Comparison of ENCODE assay signal across 26 cellular contexts in genomic region chr2:106168657-106169056, GRCh38. TPM values are rescaled to one million over a fixed set of nuclear protein-coding genes. Genes with fewer than 3 reads are reported as not detected.
DNase-seq lines count a peak whose midpoint lies in the region; ATAC-seq and TF ChIP-seq lines count a peak whose summit lies in the region.
"Had no signal": no experiment of that assay in that cellular context is flagged by ENCODE, and none has a peak within 500 bp of the region (broad histone marks: within the 10 kb centered on the region; RNA-seq: fewer than 3 reads in every experiment).

No MANE protein-coding gene starts in this region.

- peak overlapping the region; percentile 37 for H3K27ac Mint-ChIP-seq in activated T-cell treated with anti-CD3 and anti-CD28 coated beads, Interleukin-2, amount 50 U/mL, for 72 hours
- H3K27ac Mint-ChIP-seq in activated B cell treated with CpG ODN at 0.5 μM for 24 hours (peak overlapping the region; percentile 68), progenitor cell of endocrine pancreas (peak overlapping the region; percentile 85)
- H3K27ac Mint-ChIP-seq: activated CD4-positive, alpha-beta T cell treated with anti-CD3 and anti-CD28 coated beads, Interleukin-2, amount 10 ng/mL, durations not matched to agents 7 days and 5 days; GM23338; HFFc6; T-helper 2 cell treated with Interferon-gamma antibody and Interleukin-4, amounts not matched to agents 5 μg/mL and 100 μg/mL, for 36 hours had no signal

- intact Hi-C loops in activated B cell treated with CpG ODN at 0.5 μM for 24 hours (cut with micrococcal nuclease): no loop called here

- POLR2A ChIA-PET in activated B cell treated with CpG ODN at 0.5 μM for 24 hours (lab: Charles Lee): no interaction called here

- H3K4me1 ChIP-seq in foreskin keratinocyte: no peaks in the 10 kb centered on the region
- H3K4me1 ChIP-seq: psoas muscle, suprapubic skin had no signal

- TF ChIP-seq CTCF in activated B cell treated with CpG ODN at 0.5 μM for 24 hours (IDR thresholded peaks at IDR 0.05) (no peak), progenitor cell of endocrine pancreas (IDR thresholded peaks at IDR 0.05; ENCODE audit: unreplicated experiment) (no peak), foreskin keratinocyte (conservative IDR thresholded peaks at IDR 0.05) (no peak)

- H3K27ac ChIP-seq in foreskin keratinocyte: no peak overlapping the region
- H3K27ac ChIP-seq: A549, hepatocyte, psoas muscle, SK-N-MC, suprapubic skin, WERI-Rb-1 had no signal

- H3K36me3 Mint-ChIP-seq in activated T-cell treated with anti-CD3 and anti-CD28 coated beads, Interleukin-2, amount 50 U/mL, for 72 hours (ENCODE audit: insufficient read depth in 2 of 2): peaks cover 0 to 2% of the 10 kb centered on the region in 2 donors
- no peaks in the 10 kb centered on the region for H3K36me3 Mint-ChIP-seq in activated B cell treated with CpG ODN at 0.5 μM for 24 hours (ENCODE audit: low read depth)
- H3K36me3 Mint-ChIP-seq in progenitor cell of endocrine pancreas (ENCODE audit: insufficient read depth): no peaks in the 10 kb centered on the region

- H3K4me3 Mint-ChIP-seq in activated T-cell treated with anti-CD3 and anti-CD28 coated beads, Interleukin-2, amount 50 U/mL, for 72 hours: no peak overlapping the region
- no peak overlapping the region for H3K4me3 Mint-ChIP-seq in activated B cell treated with CpG ODN at 0.5 μM for 24 hours
- H3K4me3 Mint-ChIP-seq in progenitor cell of endocrine pancreas (ENCODE audit: low read depth): no peak overlapping the region
- H3K4me3 Mint-ChIP-seq: activated CD4-positive, alpha-beta T cell treated with anti-CD3 and anti-CD28 coated beads, Interleukin-2, amount 10 ng/mL, durations not matched to agents 7 days and 5 days; effector memory CD8-positive, alpha-beta T cell; GM23338; HFFc6; T-helper 2 cell treated with Interferon-gamma antibody and Interleukin-4, amounts not matched to agents 5 μg/mL and 100 μg/mL, for 36 hours had no signal

- peaks cover 56% of the 10 kb centered on the region for H3K4me1 Mint-ChIP-seq in activated T-cell treated with anti-CD3 and anti-CD28 coated beads, Interleukin-2, amount 50 U/mL, for 72 hours (ENCODE audit: low read depth)
- peaks cover 53% of the 10 kb centered on the region for H3K4me1 Mint-ChIP-seq in activated B cell treated with CpG ODN at 0.5 μM for 24 hours
- peaks cover 29% of the 10 kb centered on the region for H3K4me1 Mint-ChIP-seq in progenitor cell of endocrine pancreas (ENCODE audit: low read depth)

- no peaks in the 10 kb centered on the region for H3K27me3 Mint-ChIP-seq in activated T-cell treated with anti-CD3 and anti-CD28 coated beads, Interleukin-2, amount 50 U/mL, for 72 hours (ENCODE audit: low read depth)
- no peaks in the 10 kb centered on the region for H3K27me3 Mint-ChIP-seq in activated B cell treated with CpG ODN at 0.5 μM for 24 hours
- no peaks in the 10 kb centered on the region for H3K27me3 Mint-ChIP-seq in progenitor cell of endocrine pancreas
- H3K27me3 Mint-ChIP-seq: activated CD4-positive, alpha-beta T cell treated with anti-CD3 and anti-CD28 coated beads, Interleukin-2, amount 10 ng/mL, durations not matched to agents 7 days and 5 days; effector memory CD8-positive, alpha-beta T cell had no signal

- no peaks in the 10 kb centered on the region for H3K27me3 ChIP-seq in foreskin keratinocyte
- H3K27me3 ChIP-seq: hepatocyte, suprapubic skin had no signal

- no peak for DNase-seq in activated T-cell treated with anti-CD3 and anti-CD28 coated beads, Interleukin-2, amount 50 U/mL, for 72 hours
- DNase-seq in activated T-cell treated with anti-CD3 and anti-CD28 coated beads, Interleukin-2, amount 50 U/mL, for 1 hour: no peak
- DNase-seq in activated B cell treated with CpG ODN at 0.5 μM for 24 hours: no peak
- DNase-seq in progenitor cell of endocrine pancreas (ENCODE audit: low spot score, unreplicated experiment): no peak
- no peak for DNase-seq in foreskin keratinocyte
- no peak for DNase-seq in T-helper 2 cell
- DNase-seq in NCI-H146 (lab: John Stamatoyannopoulos, UW): no peak
- DNase-seq: activated CD4-positive, alpha-beta T cell treated with anti-CD3 and anti-CD28 coated beads, Interleukin-2, amount 10 ng/mL, durations not matched to agents 7 days and 5 days; activated CD8-positive, alpha-beta memory T cell treated with anti-CD3 and anti-CD28 coated beads, Interleukin-2, amount 50 U/mL, for 4 hours; activated effector memory CD4-positive, alpha-beta T cell treated with anti-CD3 and anti-CD28 coated beads, Interleukin-2, amount 50 U/mL, for 16 hours; effector memory CD8-positive, alpha-beta T cell; HFFc6; KG1; mesenchymal stem cell; NCI-H1694 treated with DMSO at 0.1 percent for 48 hours; NCI-H526; psoas muscle; WERI-Rb-1 had no signal

- no peaks in the 10 kb centered on the region for H3K9me3 Mint-ChIP-seq in activated T-cell treated with anti-CD3 and anti-CD28 coated beads, Interleukin-2, amount 50 U/mL, for 72 hours
- H3K9me3 Mint-ChIP-seq in activated B cell treated with CpG ODN at 0.5 μM for 24 hours: no peaks in the 10 kb centered on the region
- H3K9me3 Mint-ChIP-seq in progenitor cell of endocrine pancreas (ENCODE audit: low read depth): no peaks in the 10 kb centered on the region
- H3K9me3 Mint-ChIP-seq: activated CD4-positive, alpha-beta T cell treated with anti-CD3 and anti-CD28 coated beads, Interleukin-2, amount 10 ng/mL, durations not matched to agents 7 days and 5 days; effector memory CD8-positive, alpha-beta T cell; GM23338; HFFc6; T-helper 2 cell treated with Interferon-gamma antibody and Interleukin-4, amounts not matched to agents 5 μg/mL and 100 μg/mL, for 36 hours had no signal

- no peak for ATAC-seq in activated T-cell treated with anti-CD3 and anti-CD28 coated beads, Interleukin-2, amount 50 U/mL, for 72 hours (replicated peaks in 1 of 2)
- ATAC-seq in GM19372 (IDR thresholded peaks at IDR 0.05; ENCODE audit: low read depth, unreplicated experiment) (peak; percentile 55), activated B cell treated with CpG ODN at 0.5 μM for 24 hours (ENCODE audit: low read depth) (peak; percentile 40), foreskin keratinocyte (no peak)
- ATAC-seq: A549; effector memory CD8-positive, alpha-beta T cell; esophagus mucosa; GM23338; psoas muscle had no signal

- CTCF ChIA-PET in activated B cell treated with CpG ODN at 0.5 μM for 24 hours (lab: Charles Lee): no interaction called here

RNA-seq across cellular contexts. Expression of gene UXS1, which starts 25.4 kb away (rescaled TPM):
- 10 to 100 TPM; 33.9 to 39.9 TPM for total RNA-seq in activated T-cell treated with anti-CD3 and anti-CD28 coated beads, Interleukin-2, amount 50 U/mL, for 72 hours
- total RNA-seq in activated B cell treated with CpG ODN at 0.5 μM for 24 hours (20.0 and 24.2 TPM in 2 replicates), progenitor cell of endocrine pancreas (60.7 and 62.1 TPM in 2 replicates), foreskin keratinocyte (30.0 and 31.6 TPM in 2 replicates)
- polyA plus RNA-seq in foreskin keratinocyte: 23.3 and 26.1 TPM in 2 replicates

Comparison
In these comparisons a context has a peak if more than half of its experiments do, and no peak if none do; other contexts are left out.
1. ATAC-seq: peak in GM19372 (single experiment) and activated B cell treated with CpG ODN at 0.5 μM for 24 hours (single experiment); none in activated T-cell treated with anti-CD3 and anti-CD28 coated beads, Interleukin-2, amount 50 U/mL, for 72 hours (0 of 2) and foreskin keratinocyte (single experiment).
2. Peak in every context shown above with its lines, with median percentiles within 50 percentile points of each other: H3K27ac Mint-ChIP-seq.